ENCODE assay signal across 8 cellular contexts in genomic region chr3:120350431-120350941, GRCh38. TPM values are rescaled to one million over a fixed set of nuclear protein-coding genes. Genes with fewer than 3 reads are reported as not detected.
DNase-seq lines count a peak whose midpoint lies in the region; ATAC-seq and TF ChIP-seq lines count a peak whose summit lies in the region.

No MANE protein-coding gene starts in this region.

- CTCF ChIA-PET in activated CD4-positive, alpha-beta T cell treated with anti-CD3 and anti-CD28 coated beads, Interleukin-2, amount 10 ng/mL, durations not matched to agents 7 days and 5 days (lab: Charles Lee) = interaction anchor here (0.7 kb wide), 1 partner anchor 252 kb away, joined by 3 read pairs; no protein-coding TSS in a partner anchor

- H3K4me1 Mint-ChIP-seq in activated CD4-positive, alpha-beta T cell treated with anti-CD3 and anti-CD28 coated beads, Interleukin-2, amount 10 ng/mL, durations not matched to agents 7 days and 5 days = peaks cover 36% of the 10 kb centered on the region
- peaks cover 32% of the 10 kb centered on the region for H3K4me1 Mint-ChIP-seq in osteocyte (ENCODE audit: unreplicated experiment)

- peak overlapping the region; percentile 85 for H3K4me3 Mint-ChIP-seq in activated CD4-positive, alpha-beta T cell treated with anti-CD3 and anti-CD28 coated beads, Interleukin-2, amount 10 ng/mL, durations not matched to agents 7 days and 5 days
- H3K4me3 Mint-ChIP-seq in osteocyte (ENCODE audit: unreplicated experiment) = peak overlapping the region; percentile 89

- H3K4me1 ChIP-seq in esophagus muscularis mucosa = peaks cover 16 to 37% (median 34%) of the 10 kb centered on the region in 4 donors

- TF ChIP-seq POLR2A in esophagus muscularis mucosa (IDR thresholded peaks at IDR 0.05; ENCODE audit: low read depth) = no peak

- 58% methylated on average over 7 of the region's 7 CpGs for WGBS in esophagus muscularis mucosa

- peak overlapping the region; percentile 86 to 95 (median 90) for H3K27ac ChIP-seq in esophagus muscularis mucosa (replicated peaks in 1 of 4)

- H3K9me3 ChIP-seq in esophagus muscularis mucosa = no peaks in the 10 kb centered on the region

- POLR2A ChIA-PET in activated CD4-positive, alpha-beta T cell treated with anti-CD3 and anti-CD28 coated beads, Interleukin-2, amount 10 ng/mL, durations not matched to agents 7 days and 5 days (lab: Charles Lee) = no interaction called here

- TF ChIP-seq EP300 in esophagus muscularis mucosa (IDR thresholded peaks at IDR 0.05) = no peak

- H3K27ac Mint-ChIP-seq in activated CD4-positive, alpha-beta T cell treated with anti-CD3 and anti-CD28 coated beads, Interleukin-2, amount 10 ng/mL, durations not matched to agents 7 days and 5 days = peak overlapping the region; percentile 55
- H3K27ac Mint-ChIP-seq in osteocyte (ENCODE audit: unreplicated experiment) = peak overlapping the region; percentile 76

- no peaks in the 10 kb centered on the region for H3K27me3 ChIP-seq in esophagus muscularis mucosa

- intact Hi-C loops in esophagus muscularis mucosa (cut with DNase I) = no loop called here

- H3K27me3 Mint-ChIP-seq in activated CD4-positive, alpha-beta T cell treated with anti-CD3 and anti-CD28 coated beads, Interleukin-2, amount 10 ng/mL, durations not matched to agents 7 days and 5 days = peaks cover 29% of the 10 kb centered on the region
- H3K27me3 Mint-ChIP-seq in osteocyte (ENCODE audit: unreplicated experiment) = peaks cover 12% of the 10 kb centered on the region

- H3K9me3 Mint-ChIP-seq in activated CD4-positive, alpha-beta T cell treated with anti-CD3 and anti-CD28 coated beads, Interleukin-2, amount 10 ng/mL, durations not matched to agents 7 days and 5 days = no peaks in the 10 kb centered on the region
- no peaks in the 10 kb centered on the region for H3K9me3 Mint-ChIP-seq in osteocyte (ENCODE audit: unreplicated experiment)

- H3K36me3 Mint-ChIP-seq in activated CD4-positive, alpha-beta T cell treated with anti-CD3 and anti-CD28 coated beads, Interleukin-2, amount 10 ng/mL, durations not matched to agents 7 days and 5 days (ENCODE audit: low read depth) = peaks cover 26% of the 10 kb centered on the region
- peaks cover 4% of the 10 kb centered on the region for H3K36me3 Mint-ChIP-seq in osteocyte (ENCODE audit: unreplicated experiment)

- no peak for DNase-seq in activated CD4-positive, alpha-beta T cell treated with anti-CD3 and anti-CD28 coated beads, Interleukin-2, amount 10 ng/mL, durations not matched to agents 7 days and 5 days
- DNase-seq in activated CD4-positive, alpha-beta T cell treated with anti-CD3 and anti-CD28 coated beads for 1 hour = no peak
- peak; percentile 8 for DNase-seq in RPMI8226
- no peak for DNase-seq in esophagus muscularis mucosa (ENCODE audit: extremely low spot score)
- no peak for DNase-seq in osteocyte (ENCODE audit: extremely low spot score, unreplicated experiment)
- DNase-seq in omental fat pad (ENCODE audit: low spot score) = no peak
- DNase-seq in GF-D8 (lab: John Stamatoyannopoulos, UW) = no peak

- peak overlapping the region; percentile 69 to 94 (median 85) for H3K4me3 ChIP-seq in esophagus muscularis mucosa

- ATAC-seq in GM21723 (IDR thresholded peaks at IDR 0.05; ENCODE audit: unreplicated experiment) = no peak
- ATAC-seq in omental fat pad (ENCODE audit: low FRiP score) = no peak

- peaks cover 0 to 4% (median 0%) of the 10 kb centered on the region in 4 donors for H3K36me3 ChIP-seq in esophagus muscularis mucosa

- TF ChIP-seq CTCF in esophagus muscularis mucosa (IDR thresholded peaks at IDR 0.05) (no peak), osteocyte (IDR thresholded peaks at IDR 0.05) (no peak), omental fat pad (IDR thresholded peaks at IDR 0.05) (no peak)

RNA-seq across cellular contexts. Expression of gene LRRC58, which starts 1.3 kb away (rescaled TPM):
- 10 to 100 TPM; 25.7 to 28.2 TPM for total RNA-seq in activated CD4-positive, alpha-beta T cell treated with anti-CD3 and anti-CD28 coated beads, Interleukin-2, amount 10 ng/mL, durations not matched to agents 7 days and 5 days
- 10 to 100 TPM; 30.0 to 36.7 (median 35.2) TPM for total RNA-seq in esophagus muscularis mucosa
- total RNA-seq in osteocyte = 28.0 and 28.1 TPM in 2 replicates
- total RNA-seq in omental fat pad = 10 to 100 TPM; 35.4 to 40.4 (median 35.9) TPM
